8 cellular contexts compared by ENCODE assay signal in the genomic region with DNA sequence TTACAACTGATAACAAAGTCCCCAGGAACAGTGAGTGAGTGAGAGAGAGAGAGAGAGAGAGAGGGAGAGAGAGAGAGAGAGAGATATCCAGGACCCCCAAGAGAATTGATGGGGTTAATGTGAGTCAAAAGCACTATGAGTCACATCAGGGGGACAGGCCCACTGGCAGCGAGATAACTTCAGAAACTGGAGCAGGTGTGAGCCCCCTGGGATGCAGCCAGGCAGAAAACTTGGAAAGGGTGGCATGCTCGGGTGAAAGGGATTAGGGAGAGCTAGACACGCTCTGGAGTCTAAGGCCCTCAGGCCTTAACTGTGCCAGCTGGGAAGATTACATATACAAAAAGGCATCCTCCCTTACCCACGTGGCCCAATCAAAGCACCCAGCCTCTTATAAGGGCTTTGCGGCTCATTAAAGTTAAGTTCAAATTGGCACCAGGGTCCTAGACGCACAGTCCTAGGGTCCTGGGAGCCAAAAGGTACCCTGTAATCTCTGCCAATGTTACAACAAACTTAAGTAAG. TPM values are rescaled to one million over a fixed set of nuclear protein-coding genes. Genes with fewer than 3 reads are reported as not detected.
DNase-seq lines count a peak whose midpoint lies in the region; ATAC-seq and TF ChIP-seq lines count a peak whose summit lies in the region.

No MANE protein-coding gene starts in this region.

- TF ChIP-seq CTCF in HFFc6 (IDR thresholded peaks at IDR 0.05), result no peak

- peak; percentile 79 for DNase-seq in D341Med (ENCODE audit: low spot score)
- peak; percentile 71 for DNase-seq in HFFc6
- DNase-seq in SK-N-DZ (ENCODE audit: low spot score), result peak; percentile 1
- peak; percentile 13 for DNase-seq in cerebellum (ENCODE audit: low spot score)
- peak; percentile 74 for DNase-seq in kidney tubule cell (ENCODE audit: low spot score)
- DNase-seq in KG1 (lab: John Stamatoyannopoulos, UW), result no peak

- no peaks in the 10 kb centered on the region; the same call in 1 of the 2 replicates for H3K36me3 Mint-ChIP-seq in HFFc6 (ENCODE audit: low read depth)
- no peaks in the 10 kb centered on the region for H3K36me3 Mint-ChIP-seq in stimulated activated naive CD8-positive, alpha-beta T cell treated with anti-CD3 and anti-CD28 coated beads, Interleukin-15, Interleukin-2, amounts not matched to agents 100 ng/mL and 50 ng/mL, for 24 hours (ENCODE audit: low read depth)

- no peaks in the 10 kb centered on the region for H3K27me3 Mint-ChIP-seq in HFFc6 (ENCODE audit: insufficient read depth)
- no peaks in the 10 kb centered on the region for H3K27me3 Mint-ChIP-seq in stimulated activated naive CD8-positive, alpha-beta T cell treated with anti-CD3 and anti-CD28 coated beads, Interleukin-15, Interleukin-2, amounts not matched to agents 100 ng/mL and 50 ng/mL, for 24 hours

- peaks cover 11% of the 10 kb centered on the region for H3K4me1 Mint-ChIP-seq in HFFc6 (ENCODE audit: low read depth)
- peaks cover 37% of the 10 kb centered on the region for H3K4me1 Mint-ChIP-seq in stimulated activated naive CD8-positive, alpha-beta T cell treated with anti-CD3 and anti-CD28 coated beads, Interleukin-15, Interleukin-2, amounts not matched to agents 100 ng/mL and 50 ng/mL, for 24 hours (ENCODE audit: low read depth)

- H3K27ac Mint-ChIP-seq in HFFc6, result peak overlapping the region; percentile 95
- peak overlapping the region; percentile 92 for H3K27ac Mint-ChIP-seq in stimulated activated naive CD8-positive, alpha-beta T cell treated with anti-CD3 and anti-CD28 coated beads, Interleukin-15, Interleukin-2, amounts not matched to agents 100 ng/mL and 50 ng/mL, for 24 hours

- peak overlapping the region; percentile 92 for H3K4me3 Mint-ChIP-seq in HFFc6
- peak overlapping the region; percentile 89 for H3K4me3 Mint-ChIP-seq in stimulated activated naive CD8-positive, alpha-beta T cell treated with anti-CD3 and anti-CD28 coated beads, Interleukin-15, Interleukin-2, amounts not matched to agents 100 ng/mL and 50 ng/mL, for 24 hours

- no peak for ATAC-seq in HG02798 (IDR thresholded peaks at IDR 0.05; ENCODE audit: poor library complexity, unreplicated experiment)

- H3K9me3 Mint-ChIP-seq in HFFc6, result no peaks in the 10 kb centered on the region
- H3K9me3 Mint-ChIP-seq in stimulated activated naive CD8-positive, alpha-beta T cell treated with anti-CD3 and anti-CD28 coated beads, Interleukin-15, Interleukin-2, amounts not matched to agents 100 ng/mL and 50 ng/mL, for 24 hours, result no peaks in the 10 kb centered on the region

RNA-seq across cellular contexts. Expression of gene ACOT9, which starts 0.8 kb away (rescaled TPM):
- 10 to 100 TPM; 49.1 to 52.8 (median 50.3) TPM for total RNA-seq in HFFc6 (2021; fragmentation: NEBNext Ultra II Directional; extraction: Animal tissue kit (Norgen Biotek cat#: 25700))
- 40.6 and 53.1 TPM in 2 replicates for polyA plus RNA-seq in SK-N-DZ (2014; cell fraction: cytosol; rRNA removed)
- polyA plus RNA-seq in SK-N-DZ (2014; cell fraction: nucleus; rRNA removed), result 48.0 and 50.0 TPM in 2 replicates
- total RNA-seq in cerebellum, result 21.7 TPM

RNA-seq across cellular contexts. Expression of gene SAT1, which starts 40.7 kb away (rescaled TPM):
- total RNA-seq in HFFc6 (2021; fragmentation: NEBNext Ultra II Directional; extraction: Animal tissue kit (Norgen Biotek cat#: 25700)), result 10 to 100 TPM; 65.4 to 79.0 (median 75.3) TPM
- 17.8 and 23.0 TPM in 2 replicates for polyA plus RNA-seq in SK-N-DZ (2014; cell fraction: cytosol; rRNA removed)
- 63.4 and 74.4 TPM in 2 replicates for polyA plus RNA-seq in SK-N-DZ (2014; cell fraction: nucleus; rRNA removed)
- total RNA-seq in cerebellum, result 56.0 TPM
